In the genomic region with DNA sequence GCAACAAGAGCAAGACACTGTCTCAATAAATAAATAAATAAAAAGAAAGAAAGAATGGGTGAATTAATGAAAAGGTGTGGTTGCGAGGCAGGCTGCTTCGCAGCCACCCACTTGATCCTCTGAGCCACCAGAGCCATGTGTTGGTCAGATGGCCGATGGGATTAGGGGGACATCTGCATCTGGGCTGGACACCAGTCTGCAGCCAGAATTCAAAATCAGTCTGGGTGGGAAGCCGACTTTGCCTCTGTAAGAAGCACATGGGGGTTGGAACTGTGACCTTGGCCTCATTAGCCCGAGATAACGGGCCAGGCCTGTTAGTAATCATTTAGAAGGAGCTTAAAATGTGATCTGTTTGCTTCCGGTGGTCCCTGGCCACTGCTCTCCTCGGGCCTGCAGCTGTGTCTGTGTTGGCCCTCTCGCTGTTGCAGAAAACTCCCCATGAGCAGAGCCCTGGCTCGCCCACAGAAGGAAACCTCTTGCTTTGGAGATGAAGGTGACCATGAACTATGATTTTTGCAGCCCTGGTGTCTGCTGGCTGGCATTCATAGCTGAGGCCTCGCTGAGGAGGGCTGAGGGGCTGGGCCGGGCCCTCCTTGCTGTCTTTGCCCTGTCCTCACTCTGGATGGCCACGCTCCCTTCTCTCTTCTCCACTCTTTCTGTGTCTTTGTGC, we compare ENCODE assay signal across 10 cellular contexts.
"Had no signal": no experiment of that assay in that cellular context is flagged by ENCODE, and none has a peak within 500 bp of the region (broad histone marks: within the 10 kb centered on the region; RNA-seq: fewer than 3 reads in every experiment).

No MANE protein-coding gene starts in this region.

- H3K4me1 Mint-ChIP-seq: brain had no signal

- H3K9me3 Mint-ChIP-seq: activated CD4-positive, alpha-beta memory T cell treated with anti-CD3 and anti-CD28 coated beads for 36 hours; activated CD4-positive, alpha-beta T cell treated with anti-CD3 and anti-CD28 coated beads, Interleukin-2, amount 10 ng/mL, durations not matched to agents 7 days and 5 days; activated naive CD4-positive, alpha-beta T cell treated with anti-CD3 and anti-CD28 coated beads, Interleukin-2, amount 10 ng/mL, durations not matched to agents 7 days and 5 days; activated naive CD8-positive, alpha-beta T cell treated with anti-CD3 and anti-CD28 coated beads for 36 hours; activated T-cell treated with anti-CD3 and anti-CD28 coated beads, Interleukin-2, amount 50 U/mL, for 4 hours; T-helper 1 cell treated with Interleukin-12 subunit alpha and Interleukin-12 subunit beta and Interleukin-4 antibody, amounts not matched to agents 30 μg/mL and 1 μg/mL, for 36 hours had no signal

- H3K36me3 Mint-ChIP-seq: activated CD4-positive, alpha-beta memory T cell treated with anti-CD3 and anti-CD28 coated beads for 36 hours; activated naive CD4-positive, alpha-beta T cell treated with anti-CD3 and anti-CD28 coated beads, Interleukin-2, amount 10 ng/mL, durations not matched to agents 7 days and 5 days; activated naive CD8-positive, alpha-beta T cell treated with anti-CD3 and anti-CD28 coated beads for 36 hours had no signal

- H3K4me3 Mint-ChIP-seq: activated CD4-positive, alpha-beta memory T cell treated with anti-CD3 and anti-CD28 coated beads for 36 hours; activated CD4-positive, alpha-beta T cell treated with anti-CD3 and anti-CD28 coated beads, Interleukin-2, amount 10 ng/mL, durations not matched to agents 7 days and 5 days; activated naive CD4-positive, alpha-beta T cell treated with anti-CD3 and anti-CD28 coated beads, Interleukin-2, amount 10 ng/mL, durations not matched to agents 7 days and 5 days; activated naive CD8-positive, alpha-beta T cell treated with anti-CD3 and anti-CD28 coated beads for 36 hours; activated T-cell treated with anti-CD3 and anti-CD28 coated beads, Interleukin-2, amount 50 U/mL, for 4 hours; brain; T-helper 1 cell treated with Interleukin-12 subunit alpha and Interleukin-12 subunit beta and Interleukin-4 antibody, amounts not matched to agents 30 μg/mL and 1 μg/mL, for 36 hours had no signal

- DNase-seq: NCI-H1417 treated with DMSO at 0.1 percent for 48 hours, NCI-H2029, SHP77 treated with DMSO at 0.1 percent for 48 hours had no signal

- H3K27ac Mint-ChIP-seq: activated CD4-positive, alpha-beta memory T cell treated with anti-CD3 and anti-CD28 coated beads for 36 hours; activated CD4-positive, alpha-beta T cell treated with anti-CD3 and anti-CD28 coated beads, Interleukin-2, amount 10 ng/mL, durations not matched to agents 7 days and 5 days; activated naive CD4-positive, alpha-beta T cell treated with anti-CD3 and anti-CD28 coated beads, Interleukin-2, amount 10 ng/mL, durations not matched to agents 7 days and 5 days; activated naive CD8-positive, alpha-beta T cell treated with anti-CD3 and anti-CD28 coated beads for 36 hours; brain; T-helper 1 cell treated with Interleukin-12 subunit alpha and Interleukin-12 subunit beta and Interleukin-4 antibody, amounts not matched to agents 30 μg/mL and 1 μg/mL, for 36 hours had no signal
